1 cellular context compared by ENCODE assay signal in the genomic region with DNA sequence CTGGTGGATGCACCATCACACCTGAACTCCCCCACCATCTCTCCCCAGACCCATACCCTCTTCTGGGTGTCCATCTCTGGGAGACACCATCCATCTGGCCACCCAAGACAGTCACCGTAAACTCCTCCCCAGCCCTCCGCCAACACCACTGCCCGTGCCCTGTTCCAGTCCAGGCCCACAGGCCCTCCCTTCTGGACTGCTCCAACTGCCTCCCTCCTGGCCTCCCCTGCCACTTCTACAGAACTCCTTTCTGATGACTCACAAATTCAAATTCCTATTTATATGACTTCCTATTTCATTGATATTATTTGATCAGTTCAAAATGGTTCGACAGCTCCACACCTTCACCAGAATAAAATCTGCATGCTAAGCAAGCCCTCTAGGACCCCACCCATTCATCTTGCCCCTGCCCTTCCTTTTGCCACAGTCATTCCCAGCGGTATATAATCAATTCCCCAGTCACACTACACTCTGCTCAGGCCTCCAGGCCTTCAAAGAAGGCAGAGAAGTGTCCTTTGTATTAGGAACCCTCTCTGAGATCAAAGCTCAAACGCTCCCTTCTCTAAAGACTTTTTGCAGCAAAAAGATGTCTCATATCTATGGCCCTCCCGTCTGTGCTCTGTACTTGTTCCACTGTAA.
TF ChIP-seq lines count a peak whose summit lies in the region.

No MANE protein-coding gene starts in this region.

TF ChIP-seq in WTC11, 78 proteins besides CTCF, POLR2A, EP300 and RAD21 (continued from another document):
- TF ChIP-seq PRDM15 (CRISPR knock-in tag; IDR thresholded peaks at IDR 0.05) (no peak), SMAD3 (CRISPR knock-in tag; IDR thresholded peaks at IDR 0.05; ENCODE audit: borderline replicate concordance) (no peak), GRHL2 (CRISPR knock-in tag; IDR thresholded peaks at IDR 0.05; ENCODE audit: insufficient replicate concordance, severe bottlenecking) (no peak), TEAD1 (CRISPR knock-in tag; IDR thresholded peaks at IDR 0.05) (no peak), RORB (CRISPR knock-in tag; IDR thresholded peaks at IDR 0.05) (no peak), HMGA2 (CRISPR knock-in tag; IDR thresholded peaks at IDR 0.05) (no peak), GTF2I (CRISPR knock-in tag; conservative IDR thresholded peaks at IDR 0.05) (no peak)
TF ChIP-seq in WTC11: peak in this region for 0.
